In the genomic region with DNA sequence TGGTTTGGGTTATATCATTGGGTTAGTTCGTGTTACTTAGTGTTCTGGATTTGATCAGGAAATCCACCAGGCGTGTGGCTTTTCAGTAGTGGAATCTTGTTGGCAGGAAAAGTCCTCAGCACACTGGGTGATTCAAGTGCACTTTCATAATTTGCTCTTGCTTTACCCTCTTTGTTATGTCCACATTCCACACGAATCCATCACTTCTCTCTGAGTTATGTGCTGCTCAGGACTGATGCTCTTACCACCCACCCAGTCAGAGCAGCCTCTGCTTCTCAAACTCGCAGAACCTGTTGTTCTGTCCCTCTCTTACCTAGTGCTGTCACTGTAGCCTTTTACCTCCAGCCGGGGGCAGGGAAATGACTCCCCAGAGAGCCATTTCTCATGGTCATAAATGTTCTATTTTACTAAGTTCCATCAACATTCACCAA, we compare ENCODE assay signal across 15 cellular contexts. TPM values are rescaled to one million over a fixed set of nuclear protein-coding genes. Genes with fewer than 3 reads are reported as not detected.
DNase-seq lines count a peak whose midpoint lies in the region; ATAC-seq, FAIRE-seq and TF ChIP-seq lines count a peak whose summit lies in the region.
"Had no signal": no experiment of that assay in that cellular context is flagged by ENCODE, and none has a peak within 500 bp of the region (broad histone marks: within the 10 kb centered on the region; RNA-seq: fewer than 3 reads in every experiment).

No MANE protein-coding gene starts in this region.

- H3K4me1 ChIP-seq in left lung (no peaks in the 10 kb centered on the region), right atrium auricular region (peaks cover 0 to 8% of the 10 kb centered on the region in 2 donors)
- H3K4me1 ChIP-seq: parathyroid adenoma, SJCRH30 had no signal

- FAIRE-seq in bronchial epithelial cell (lab: Jason Lieb, UNC): no peak

- no peaks in the 10 kb centered on the region for H3K27me3 ChIP-seq in bronchial epithelial cell (ENCODE audit: control insufficient read depth, insufficient read depth, low read length)
- H3K27me3 ChIP-seq in left lung: no peaks in the 10 kb centered on the region
- H3K27me3 ChIP-seq in right atrium auricular region: no peaks in the 10 kb centered on the region
- H3K27me3 ChIP-seq: SJCRH30 had no signal

- H3K9me3 ChIP-seq in left lung (peaks cover 0 to 5% of the 10 kb centered on the region in 2 donors), right atrium auricular region (peaks cover 0 to 7% of the 10 kb centered on the region in 2 donors)
- H3K9me3 ChIP-seq: SJCRH30 had no signal

- no peaks in the 10 kb centered on the region for H3K36me3 ChIP-seq in bronchial epithelial cell (ENCODE audit: control insufficient read depth, insufficient read depth, low read length)
- H3K36me3 ChIP-seq in left lung: no peaks in the 10 kb centered on the region
- H3K36me3 ChIP-seq in right atrium auricular region: no peaks in the 10 kb centered on the region
- H3K36me3 ChIP-seq: SJCRH30 had no signal

- intact Hi-C loops in left lung (cut with DNase I): no loop called here
- intact Hi-C loops in posterior cingulate gyrus (cut with DNase I): no loop called here

- H3K4me3 ChIP-seq in bronchial epithelial cell (ENCODE audit: low read depth, low read length): no peak overlapping the region
- H3K4me3 ChIP-seq in left lung: no peak overlapping the region
- H3K4me3 ChIP-seq in right atrium auricular region: no peak overlapping the region
- H3K4me3 ChIP-seq: SJCRH30 had no signal

- peak; percentile 59 for DNase-seq in AG09319 (ENCODE audit: extremely low read depth, low read depth)
- peak; percentile 51 for DNase-seq in HT-29 (ENCODE audit: low spot score)
- DNase-seq in bronchial epithelial cell (ENCODE audit: low read depth): peak; percentile 62
- no peak for DNase-seq in left lung
- no peak for DNase-seq in right atrium auricular region (ENCODE audit: low spot score)
- no peak for DNase-seq in posterior cingulate gyrus
- DNase-seq: activated CD4-positive, alpha-beta T cell treated with anti-CD3 and anti-CD28 coated beads, Interleukin-2, amount 50 U/mL, for 1 hour; activated naive CD8-positive, alpha-beta T cell treated with anti-CD3 and anti-CD28 coated beads, Interleukin-2, amount 10 ng/mL, durations not matched to agents 7 days and 5 days; CD8-positive, alpha-beta T cell; endodermal cell; left cardiac atrium; SJCRH30 had no signal

- TF ChIP-seq CTCF in AG09319 (IDR thresholded peaks at IDR 0.05; ENCODE audit: low read depth, low read length) (no peak), bronchial epithelial cell (IDR thresholded peaks at IDR 0.05; ENCODE audit: insufficient read depth, low read length, severe bottlenecking) (no peak), left lung (IDR thresholded peaks at IDR 0.05) (no peak), right atrium auricular region (IDR thresholded peaks at IDR 0.05) (no peak)

- H3K27ac ChIP-seq in left lung (no peak overlapping the region), right atrium auricular region (peak overlapping the region in 1 of 2 donors; percentile 12)
- H3K27ac ChIP-seq: parathyroid adenoma, SJCRH30 had no signal

- ATAC-seq in left lung (peak; percentile 40), GM21367 (IDR thresholded peaks at IDR 0.05; ENCODE audit: unreplicated experiment) (no peak), HG03342 (IDR thresholded peaks at IDR 0.05; ENCODE audit: unreplicated experiment) (no peak)
- ATAC-seq: CD8-positive, alpha-beta T cell; left cardiac atrium had no signal

RNA-seq across cellular contexts. Expression of a gene that starts 37.2 kb away (rescaled TPM):
- total RNA-seq in HT-29 (2014; rRNA removed; shearing (Covaris generic)): not detected in 2 replicates
- total RNA-seq in bronchial epithelial cell: not detected in 2 replicates
- under 1 TPM; 0.79 to 0.85 TPM for total RNA-seq in left lung
- total RNA-seq in right atrium auricular region: under 1 TPM; 0.31 to 0.44 TPM
- total RNA-seq: activated naive CD8-positive, alpha-beta T cell treated with anti-CD3 and anti-CD28 coated beads, Interleukin-2, amount 10 ng/mL, durations not matched to agents 7 days and 5 days; CD8-positive, alpha-beta T cell; endodermal cell; SJCRH30 had no signal

Comparison
In these comparisons a context has a peak if more than half of its experiments do, and no peak if none do; other contexts are left out.
1. DNase-seq: peak in AG09319 (single experiment), HT-29 (single experiment) and bronchial epithelial cell (single experiment); none in left lung (0 of 2), right atrium auricular region (single experiment) and posterior cingulate gyrus (0 of 10).